Comparison of ENCODE assay signal across 8 cellular contexts in the genomic region with DNA sequence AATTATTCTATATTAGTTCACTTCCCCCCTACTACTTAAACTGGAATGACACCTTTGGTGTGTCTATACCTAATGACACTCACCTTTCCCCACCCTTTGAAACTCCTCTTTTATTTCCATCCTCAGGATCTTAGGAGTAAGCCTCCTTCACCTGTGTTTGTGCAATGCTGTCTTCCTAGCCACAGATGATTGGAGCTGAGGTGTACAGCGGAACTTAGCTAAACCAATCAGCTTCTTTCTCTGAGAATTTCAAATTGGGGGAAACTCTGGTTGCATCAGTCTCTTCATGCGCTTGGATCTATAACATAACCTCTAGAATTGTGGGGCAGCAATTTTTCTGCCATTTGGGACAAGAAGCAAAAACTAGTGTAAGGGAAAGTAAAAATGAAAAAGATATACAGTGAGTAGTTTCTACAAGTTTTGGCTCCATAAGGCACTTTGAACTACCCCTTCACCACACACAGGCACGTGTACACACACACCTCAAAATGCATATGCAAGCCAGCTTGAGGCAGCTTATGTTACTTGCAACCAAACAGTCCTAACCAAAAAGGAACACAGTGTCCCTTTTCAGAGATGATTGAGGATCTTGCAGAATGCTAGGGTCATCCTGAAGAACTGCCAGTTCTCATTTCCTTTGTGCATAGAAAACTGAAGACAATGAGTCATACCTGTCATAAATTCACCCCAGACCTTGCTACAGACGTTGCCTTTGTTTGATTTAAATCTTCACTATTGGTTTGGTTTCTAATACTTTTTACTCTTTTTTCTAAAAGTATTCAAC. TPM values are rescaled to one million over a fixed set of nuclear protein-coding genes. Genes with fewer than 3 reads are reported as not detected.
A peak's percentile ranks its signal among the peaks of the same experiment; 100 is the strongest.
DNase-seq lines count a peak whose midpoint lies in the region; TF ChIP-seq lines count a peak whose summit lies in the region.

No MANE protein-coding gene starts in this region.

- no peak overlapping the region for H3K4me3 ChIP-seq in GM12865 (ENCODE audit: low read depth, low read length)
- no peak overlapping the region for H3K4me3 ChIP-seq in HFF-Myc (replicated peaks; ENCODE audit: low read depth, low read length)
- H3K4me3 ChIP-seq in CD4-positive, alpha-beta memory T cell (ENCODE audit: low read length in 2 of 2), result no peak overlapping the region

- H3K4me1 ChIP-seq in CD4-positive, alpha-beta memory T cell (ENCODE audit: insufficient read depth, low read length), result no peaks in the 10 kb centered on the region

- CTCF ChIA-PET in CD4-positive, alpha-beta memory T cell (lab: Charles Lee; ENCODE audit: partially characterized antibody), result no interaction called here

- peaks cover 0 to 14% (median 7%) of the 10 kb centered on the region in 8 donors for H3K9me3 Mint-ChIP-seq in CD4-positive, alpha-beta memory T cell

- H3K27me3 Mint-ChIP-seq in CD4-positive, alpha-beta memory T cell, result peaks cover 2 to 4% of the 10 kb centered on the region in 2 donors

- no peaks in the 10 kb centered on the region for H3K9me3 ChIP-seq in CD4-positive, alpha-beta memory T cell (ENCODE audit: control insufficient read depth in 1 of 2, low read length in 2 of 2)

- H3K27ac ChIP-seq in CD4-positive, alpha-beta memory T cell (ENCODE audit: low read depth, low read length), result no peak overlapping the region

- no peaks in the 10 kb centered on the region for H3K27me3 ChIP-seq in CD4-positive, alpha-beta memory T cell (ENCODE audit: insufficient read depth, low read length)

- H3K4me1 Mint-ChIP-seq in CD4-positive, alpha-beta memory T cell, result no peaks in the 10 kb centered on the region

- DNase-seq in GM12865 (ENCODE audit: low read depth) (peak; percentile 80), HFF-Myc (ENCODE audit: extremely low read depth, low read depth) (peak; percentile 22), NOMO-1 treated with DMSO at 0.1 percent for 48 hours (lab: John Stamatoyannopoulos, UW; ENCODE audit: unreplicated experiment) (peak; percentile 88), glomerular visceral epithelial cell (ENCODE audit: extremely low spot score) (peak; percentile 1), ureter (ENCODE audit: low spot score) (no peak), mesenteric fat pad (ENCODE audit: low spot score) (no peak)
- DNase-seq in activated CD4-positive, alpha-beta T cell treated with anti-CD3 and anti-CD28 coated beads, Interleukin-2, amount 50 U/mL, for 1 hour, result no peak
- no peak for DNase-seq in CD4-positive, alpha-beta memory T cell

- H3K36me3 Mint-ChIP-seq in CD4-positive, alpha-beta memory T cell, result no peaks in the 10 kb centered on the region

- no peaks in the 10 kb centered on the region for H3K36me3 ChIP-seq in CD4-positive, alpha-beta memory T cell (ENCODE audit: insufficient read depth, low read length)

- no peak overlapping the region for H3K4me3 Mint-ChIP-seq in CD4-positive, alpha-beta memory T cell

- POLR2A ChIA-PET in CD4-positive, alpha-beta memory T cell (lab: Charles Lee; ENCODE audit: partially characterized antibody), result no interaction called here

- intact Hi-C loops in CD4-positive, alpha-beta memory T cell (cut with micrococcal nuclease), result loop anchor here (10.0 kb wide), 1 partner anchor 63 kb away; no protein-coding TSS in a partner anchor

- no peak overlapping the region for H3K27ac Mint-ChIP-seq in CD4-positive, alpha-beta memory T cell

- no peak for TF ChIP-seq CTCF in GM12865 (IDR thresholded peaks at IDR 0.05; ENCODE audit: insufficient read depth, low read depth, low read length, missing control alignments)
- TF ChIP-seq CTCF in HFF-Myc (IDR thresholded peaks at IDR 0.05; ENCODE audit: low read depth, low read length, missing control alignments), result no peak

RNA-seq across cellular contexts. Expression of gene LDLRAD3, which starts 36.0 kb away (rescaled TPM):
- total RNA-seq in ureter, result 14.9 TPM
- total RNA-seq in mesenteric fat pad, result 69.2 TPM
- not detected for total RNA-seq in CD4-positive, alpha-beta memory T cell
- not detected for polyA plus RNA-seq in CD4-positive, alpha-beta memory T cell

Comparison
In these comparisons a context has a peak if more than half of its experiments do, and no peak if none do; other contexts are left out.
1. DNase-seq: peak in GM12865 (single experiment), HFF-Myc (single experiment), NOMO-1 treated with DMSO at 0.1 percent for 48 hours (single experiment) and glomerular visceral epithelial cell (single experiment); none in ureter (single experiment), activated CD4-positive, alpha-beta T cell treated with anti-CD3 and anti-CD28 coated beads, Interleukin-2, amount 50 U/mL, for 1 hour (single experiment), mesenteric fat pad (single experiment) and CD4-positive, alpha-beta memory T cell (0 of 5).
2. RNA of gene LDLRAD3, which starts 36.0 kb away (total RNA-seq): 69.2 TPM in mesenteric fat pad (single experiment) and 14.9 TPM in ureter (single experiment); not detected in CD4-positive, alpha-beta memory T cell; every median in the first group is over 10 times any median in the second.